Comparison of ENCODE assay signal across 3 cellular contexts in the genomic region with DNA sequence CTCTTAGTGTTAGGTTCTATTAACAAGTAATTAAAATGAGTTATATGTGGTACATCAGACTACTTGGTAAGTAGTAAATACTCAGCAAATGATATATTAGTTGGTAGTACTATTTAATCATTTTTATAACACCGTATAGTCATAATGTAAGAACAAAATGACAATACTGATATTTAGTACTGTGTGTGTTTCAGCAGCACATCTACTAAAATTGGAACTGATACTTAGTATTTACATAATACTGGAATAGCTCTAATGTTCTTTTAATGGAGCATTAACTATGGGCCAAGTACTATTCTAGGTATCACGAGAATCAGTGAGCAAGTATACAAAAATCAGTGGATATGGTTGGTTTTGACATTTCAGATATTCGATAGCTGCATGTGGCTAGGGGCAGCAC.
TF ChIP-seq lines count a peak whose summit lies in the region.

No MANE protein-coding gene starts in this region.

TF ChIP-seq in GM12891, 5 proteins besides CTCF, POLR2A, EP300 and RAD21:
- TF ChIP-seq SPI1 (IDR thresholded peaks at IDR 0.05; ENCODE audit: low read depth, low read length) (no peak), PAX5 (IDR thresholded peaks at IDR 0.05; ENCODE audit: insufficient read depth, low read length, severe bottlenecking) (no peak), TAF1 (IDR thresholded peaks at IDR 0.05; ENCODE audit: low read depth, low read length) (no peak), POU2F2 (IDR thresholded peaks at IDR 0.05; ENCODE audit: low read depth, low read length) (no peak), POLR2AphosphoS5 (IDR thresholded peaks at IDR 0.05; ENCODE audit: low read depth, low read length) (no peak)
TF ChIP-seq in GM12891: peak in this region for 0.

TF ChIP-seq in WTC11, 78 proteins besides CTCF, POLR2A, EP300 and RAD21:
- TF ChIP-seq, protein P1, sequence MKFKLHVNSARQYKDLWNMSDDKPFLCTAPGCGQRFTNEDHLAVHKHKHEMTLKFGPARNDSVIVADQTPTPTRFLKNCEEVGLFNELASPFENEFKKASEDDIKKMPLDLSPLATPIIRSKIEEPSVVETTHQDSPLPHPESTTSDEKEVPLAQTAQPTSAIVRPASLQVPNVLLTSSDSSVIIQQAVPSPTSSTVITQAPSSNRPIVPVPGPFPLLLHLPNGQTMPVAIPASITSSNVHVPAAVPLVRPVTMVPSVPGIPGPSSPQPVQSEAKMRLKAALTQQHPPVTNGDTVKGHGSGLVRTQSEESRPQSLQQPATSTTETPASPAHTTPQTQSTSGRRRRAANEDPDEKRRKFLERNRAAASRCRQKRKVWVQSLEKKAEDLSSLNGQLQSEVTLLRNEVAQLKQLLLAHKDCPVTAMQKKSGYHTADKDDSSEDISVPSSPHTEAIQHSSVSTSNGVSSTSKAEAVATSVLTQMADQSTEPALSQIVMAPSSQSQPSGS (CRISPR knock-in tag; IDR thresholded peaks at IDR 0.05; ENCODE audit: borderline replicate concordance, low read depth), result no peak
- TF ChIP-seq SP1 (CRISPR knock-in tag; conservative IDR thresholded peaks at IDR 0.05) (no peak), TEAD1 (CRISPR knock-in tag; IDR thresholded peaks at IDR 0.05) (no peak), MXD4 (CRISPR knock-in tag; IDR thresholded peaks at IDR 0.05; ENCODE audit: borderline replicate concordance) (no peak), ESRRA (CRISPR knock-in tag; IDR thresholded peaks at IDR 0.05; ENCODE audit: borderline replicate concordance) (no peak), RORB (CRISPR knock-in tag; IDR thresholded peaks at IDR 0.05) (no peak)
- TF ChIP-seq, protein P2, sequence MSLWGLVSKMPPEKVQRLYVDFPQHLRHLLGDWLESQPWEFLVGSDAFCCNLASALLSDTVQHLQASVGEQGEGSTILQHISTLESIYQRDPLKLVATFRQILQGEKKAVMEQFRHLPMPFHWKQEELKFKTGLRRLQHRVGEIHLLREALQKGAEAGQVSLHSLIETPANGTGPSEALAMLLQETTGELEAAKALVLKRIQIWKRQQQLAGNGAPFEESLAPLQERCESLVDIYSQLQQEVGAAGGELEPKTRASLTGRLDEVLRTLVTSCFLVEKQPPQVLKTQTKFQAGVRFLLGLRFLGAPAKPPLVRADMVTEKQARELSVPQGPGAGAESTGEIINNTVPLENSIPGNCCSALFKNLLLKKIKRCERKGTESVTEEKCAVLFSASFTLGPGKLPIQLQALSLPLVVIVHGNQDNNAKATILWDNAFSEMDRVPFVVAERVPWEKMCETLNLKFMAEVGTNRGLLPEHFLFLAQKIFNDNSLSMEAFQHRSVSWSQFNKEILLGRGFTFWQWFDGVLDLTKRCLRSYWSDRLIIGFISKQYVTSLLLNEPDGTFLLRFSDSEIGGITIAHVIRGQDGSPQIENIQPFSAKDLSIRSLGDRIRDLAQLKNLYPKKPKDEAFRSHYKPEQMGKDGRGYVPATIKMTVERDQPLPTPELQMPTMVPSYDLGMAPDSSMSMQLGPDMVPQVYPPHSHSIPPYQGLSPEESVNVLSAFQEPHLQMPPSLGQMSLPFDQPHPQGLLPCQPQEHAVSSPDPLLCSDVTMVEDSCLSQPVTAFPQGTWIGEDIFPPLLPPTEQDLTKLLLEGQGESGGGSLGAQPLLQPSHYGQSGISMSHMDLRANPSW (CRISPR knock-in tag; conservative IDR thresholded peaks at IDR 0.05; ENCODE audit: low read depth), result no peak
TF ChIP-seq in WTC11: peak in this region for 0.

TF ChIP-seq in endothelial cell of umbilical vein, 7 proteins besides CTCF, POLR2A, EP300 and RAD21:
- TF ChIP-seq, protein P3, sequence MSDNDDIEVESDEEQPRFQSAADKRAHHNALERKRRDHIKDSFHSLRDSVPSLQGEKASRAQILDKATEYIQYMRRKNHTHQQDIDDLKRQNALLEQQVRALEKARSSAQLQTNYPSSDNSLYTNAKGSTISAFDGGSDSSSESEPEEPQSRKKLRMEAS (IDR thresholded peaks at IDR 0.05; ENCODE audit: insufficient read depth, insufficient read length), result no peak
- TF ChIP-seq FOS (IDR thresholded peaks at IDR 0.05; ENCODE audit: borderline replicate concordance, insufficient read depth, low read length) (no peak), GATA2 (IDR thresholded peaks at IDR 0.05; ENCODE audit: insufficient read depth, insufficient read length, low read depth, low read length) (no peak), EZH2 (IDR thresholded peaks at IDR 0.05; ENCODE audit: borderline replicate concordance, low read depth, low read length, severe bottlenecking) (no peak), JUN (IDR thresholded peaks at IDR 0.05; ENCODE audit: borderline replicate concordance, insufficient read depth, insufficient read length, low read depth) (no peak), MYC (IDR thresholded peaks at IDR 0.05; ENCODE audit: low read depth, low read length) (no peak), POLR2AphosphoS5 (IDR thresholded peaks at IDR 0.05; ENCODE audit: insufficient read depth, low read depth, low read length) (no peak)
